ENCODE assay signal across 1 cellular context in genomic region chr20:9166153-9166780, GRCh38.
TF ChIP-seq lines count a peak whose summit lies in the region.

No MANE protein-coding gene starts in this region.

TF ChIP-seq in SK-N-SH treated with all-trans-retinoic acid at 6 μM for 48 hours, 23 proteins besides CTCF, POLR2A, EP300 and RAD21 (continued from another document):
- TF ChIP-seq POU6F1 (CRISPR knock-in tag; IDR thresholded peaks at IDR 0.05; ENCODE audit: borderline replicate concordance, low read depth) (no peak), ESRRG (CRISPR knock-in tag; IDR thresholded peaks at IDR 0.05) (no peak), GLIS3 (CRISPR knock-in tag; IDR thresholded peaks at IDR 0.05) (no peak), TCF4 (CRISPR knock-in tag; IDR thresholded peaks at IDR 0.05; ENCODE audit: borderline replicate concordance) (no peak)
